1 cellular context compared by ENCODE assay signal in the genomic region with DNA sequence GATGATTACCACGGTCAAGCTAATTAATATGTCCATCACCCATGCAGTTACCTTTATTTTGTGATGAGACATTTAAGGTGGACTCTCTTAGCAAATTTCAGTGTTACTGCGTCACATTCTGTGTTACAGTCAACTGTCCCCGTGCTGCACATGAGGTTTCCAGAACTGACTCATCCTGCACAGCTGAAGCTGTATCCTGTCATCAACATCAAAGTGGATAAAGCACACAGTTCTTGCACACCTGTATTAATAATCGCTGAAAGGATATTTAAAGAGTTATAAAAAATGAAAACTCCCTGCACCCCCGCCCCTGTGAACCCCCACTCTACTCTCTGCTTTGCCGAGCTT.
TF ChIP-seq lines count a peak whose summit lies in the region.

No MANE protein-coding gene starts in this region.

TF ChIP-seq in HepG2, 621 proteins besides CTCF, POLR2A, EP300 and RAD21:
- no peak for TF ChIP-seq PCBP2 (optimal IDR thresholded peaks at IDR 0.05; ENCODE audit: low read depth, low read length, poor library complexity, severe bottlenecking)
- TF ChIP-seq, protein P1, sequence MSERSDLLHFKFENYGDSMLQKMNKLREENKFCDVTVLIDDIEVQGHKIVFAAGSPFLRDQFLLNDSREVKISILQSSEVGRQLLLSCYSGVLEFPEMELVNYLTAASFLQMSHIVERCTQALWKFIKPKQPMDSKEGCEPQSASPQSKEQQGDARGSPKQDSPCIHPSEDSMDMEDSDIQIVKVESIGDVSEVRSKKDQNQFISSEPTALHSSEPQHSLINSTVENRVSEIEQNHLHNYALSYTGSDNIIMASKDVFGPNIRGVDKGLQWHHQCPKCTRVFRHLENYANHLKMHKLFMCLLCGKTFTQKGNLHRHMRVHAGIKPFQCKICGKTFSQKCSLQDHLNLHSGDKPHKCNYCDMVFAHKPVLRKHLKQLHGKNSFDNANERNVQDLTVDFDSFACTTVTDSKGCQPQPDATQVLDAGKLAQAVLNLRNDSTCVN (CRISPR knock-in tag; IDR thresholded peaks at IDR 0.05; ENCODE audit: borderline replicate concordance) = no peak
- no peak for TF ChIP-seq ARID2 (CRISPR knock-in tag; IDR thresholded peaks at IDR 0.05; ENCODE audit: borderline replicate concordance)
- TF ChIP-seq JDP2 (CRISPR knock-in tag; IDR thresholded peaks at IDR 0.05; ENCODE audit: borderline replicate concordance) = no peak
- TF ChIP-seq ZNF788 (CRISPR knock-in tag; IDR thresholded peaks at IDR 0.05; ENCODE audit: borderline replicate concordance) = no peak
- 0 out of 2 replicates have a peak, but pooled peaks have one; percentile 6 for TF ChIP-seq FOSL2 (CRISPR knock-in tag; IDR thresholded peaks at IDR 0.05)
- TF ChIP-seq KAT2B (IDR thresholded peaks at IDR 0.05; ENCODE audit: borderline replicate concordance, low read depth, low read length) = no peak
- no peak for TF ChIP-seq MXI1 (IDR thresholded peaks at IDR 0.05; ENCODE audit: borderline replicate concordance, low read depth, low read length)
TF ChIP-seq in HepG2: peak in this region for 1.
